In genomic region chr3:10883478-10884234, GRCh38 we compare ENCODE assay signal across 10 cellular contexts.
DNase-seq lines count a peak whose midpoint lies in the region; FAIRE-seq lines count a peak whose summit lies in the region.
"Had no signal": no experiment of that assay in that cellular context is flagged by ENCODE, and none has a peak within 500 bp of the region (broad histone marks: within the 10 kb centered on the region; RNA-seq: fewer than 3 reads in every experiment).

No MANE protein-coding gene starts in this region.

- WGBS in small intestine, 3 donors: 44 to 60% (median 49%) methylated on average over 7 of the region's 7 CpGs

- FAIRE-seq in small intestine (lab: Jason Lieb, UNC): no peak

- no peaks in the 10 kb centered on the region for H3K4me1 ChIP-seq in small intestine (ENCODE audit: control insufficient read depth in 2 of 2, insufficient read depth in 1 of 2, low read depth in 1 of 2, low read length in 1 of 2)

- H3K4me3 ChIP-seq in small intestine (ENCODE audit: low read depth in 1 of 2, low read length in 2 of 2): no peak overlapping the region

- no peaks in the 10 kb centered on the region for H3K27me3 ChIP-seq in small intestine (ENCODE audit: control insufficient read depth in 2 of 2, insufficient read depth in 2 of 2, low read length in 2 of 2)

- H3K9me3 ChIP-seq in small intestine (ENCODE audit: control insufficient read depth, low read depth): no peaks in the 10 kb centered on the region

- H3K36me3 ChIP-seq in small intestine (ENCODE audit: control insufficient read depth in 2 of 2, insufficient read depth in 2 of 2, low read length in 2 of 2): no peaks in the 10 kb centered on the region

- DNase-seq in SKM-1 treated with dmso at 0.1 percent for 144 hours (lab: John Stamatoyannopoulos, UW; ENCODE audit: unreplicated experiment) (peak; percentile 8), SKM-1 (lab: John Stamatoyannopoulos, UW; ENCODE audit: unreplicated experiment) (no peak), NCI-H226 (peak; percentile 15), epithelial cell of prostate (ENCODE audit: low read depth, low spot score) (no peak), small intestine (peak; percentile 1), islet precursor cell (no peak)
- DNase-seq in stimulated activated naive CD4-positive, alpha-beta T cell (lab: John Stamatoyannopoulos, UW): no peak
- no peak for DNase-seq in activated CD4-positive, alpha-beta T cell treated with anti-CD3 and anti-CD28 coated beads, Interleukin-2, amount 50 U/mL, for 1 hour
- DNase-seq: activated naive CD8-positive, alpha-beta T cell treated with anti-CD3 and anti-CD28 coated beads, Interleukin-2, amount 10 ng/mL, durations not matched to agents 7 days and 5 days; DMS153 had no signal

- H3K27ac ChIP-seq in epithelial cell of prostate: peak overlapping the region; percentile 50
- no peak overlapping the region for H3K27ac ChIP-seq in small intestine (ENCODE audit: low read depth in 1 of 2, low read length in 1 of 2)

Comparison
In these comparisons a context has a peak if more than half of its experiments do, and no peak if none do; other contexts are left out.
1. DNase-seq: peak in SKM-1 treated with dmso at 0.1 percent for 144 hours (single experiment), NCI-H226 (single experiment) and small intestine (single experiment); none in SKM-1 (single experiment), epithelial cell of prostate (single experiment), islet precursor cell (single experiment), stimulated activated naive CD4-positive, alpha-beta T cell (0 of 6) and activated CD4-positive, alpha-beta T cell treated with anti-CD3 and anti-CD28 coated beads, Interleukin-2, amount 50 U/mL, for 1 hour (single experiment).